Comparison of ENCODE assay signal across 9 cellular contexts in genomic region chr7:98641646-98642489, GRCh38. TPM values are rescaled to one million over a fixed set of nuclear protein-coding genes. Genes with fewer than 3 reads are reported as not detected.
DNase-seq lines count a peak whose midpoint lies in the region; ATAC-seq and TF ChIP-seq lines count a peak whose summit lies in the region.
"Had no signal": no experiment of that assay in that cellular context is flagged by ENCODE, and none has a peak within 500 bp of the region (broad histone marks: within the 10 kb centered on the region; RNA-seq: fewer than 3 reads in every experiment).

No MANE protein-coding gene starts in this region.

- H3K27ac ChIP-seq in RWPE1 (no peak overlapping the region), foreskin keratinocyte (no peak overlapping the region)

- DNase-seq in GM06990 (ENCODE audit: extremely low read depth, insufficient read length), result peak; percentile 83
- DNase-seq in SKM-1 treated with dmso at 0.1 percent for 144 hours (lab: John Stamatoyannopoulos, UW; ENCODE audit: unreplicated experiment), result peak; percentile 49
- DNase-seq in NCI-H1048 (lab: John Stamatoyannopoulos, UW), result no peak
- no peak for DNase-seq in NCI-H1694 treated with DMSO at 0.1 percent for 48 hours (lab: John Stamatoyannopoulos, UW)
- DNase-seq in RWPE1 (ENCODE audit: low spot score), result no peak
- DNase-seq in foreskin keratinocyte, result no peak
- DNase-seq: T-helper 9 cell had no signal

- CTCF ChIA-PET in RWPE1 (lab: Yijun Ruan, JAX), result interaction anchor here (0.6 kb wide), 1 partner anchor 48 kb away, joined by 5 read pairs; no protein-coding TSS in a partner anchor

- H3K36me3 ChIP-seq in GM06990 (ENCODE audit: control insufficient read depth, insufficient read depth, low read length), result no peaks in the 10 kb centered on the region

- TF ChIP-seq CTCF in GM06990 (IDR thresholded peaks at IDR 0.05; ENCODE audit: insufficient read depth, low read length, poor library complexity, severe bottlenecking), result no peak
- TF ChIP-seq CTCF in RWPE1 (conservative IDR thresholded peaks at IDR 0.05; ENCODE audit: low read depth), result no peak
- no peak for TF ChIP-seq CTCF in foreskin keratinocyte (conservative IDR thresholded peaks at IDR 0.05)

- H3K27me3 ChIP-seq in GM06990 (replicated peaks; ENCODE audit: control insufficient read depth, insufficient read depth, low read length) (no peaks in the 10 kb centered on the region), foreskin keratinocyte (no peaks in the 10 kb centered on the region)

- POLR2A ChIA-PET in RWPE1 (lab: Yijun Ruan, JAX; ENCODE audit: low non-redundant PET), result no interaction called here

- peak overlapping the region; percentile 19 for H3K4me3 ChIP-seq in GM06990 (replicated peaks; ENCODE audit: low read depth, low read length)

- no peaks in the 10 kb centered on the region for H3K4me1 ChIP-seq in foreskin keratinocyte

- peak; percentile 74 for ATAC-seq in GM19463 (IDR thresholded peaks at IDR 0.05; ENCODE audit: unreplicated experiment)
- ATAC-seq in HG03280 (IDR thresholded peaks at IDR 0.05; ENCODE audit: unreplicated experiment), result peak; percentile 61
- ATAC-seq in foreskin keratinocyte, result no peak

RNA-seq across cellular contexts. Expression of gene NPTX2, which starts 24.8 kb away (rescaled TPM):
- not detected in 2 replicates for total RNA-seq in foreskin keratinocyte
- not detected in 2 replicates for polyA plus RNA-seq in foreskin keratinocyte

Comparison
In these comparisons a context has a peak if more than half of its experiments do, and no peak if none do; other contexts are left out.
1. DNase-seq: peak in GM06990 (single experiment) and SKM-1 treated with dmso at 0.1 percent for 144 hours (single experiment); none in NCI-H1048 (single experiment), NCI-H1694 treated with DMSO at 0.1 percent for 48 hours (single experiment), RWPE1 (single experiment) and foreskin keratinocyte (0 of 2).